In genomic region chr2:160533482-160533881, GRCh38 we compare ENCODE assay signal across 26 cellular contexts. TPM values are rescaled to one million over a fixed set of nuclear protein-coding genes. Genes with fewer than 3 reads are reported as not detected.
A peak's percentile ranks its signal among the peaks of the same experiment; 100 is the strongest.
DNase-seq lines count a peak whose midpoint lies in the region; ATAC-seq and TF ChIP-seq lines count a peak whose summit lies in the region.
"Had no signal": no experiment of that assay in that cellular context is flagged by ENCODE, and none has a peak within 500 bp of the region (broad histone marks: within the 10 kb centered on the region; RNA-seq: fewer than 3 reads in every experiment).

No MANE protein-coding gene starts in this region.

- intact Hi-C loops in PC-9 (cut with micrococcal nuclease; ENCODE audit: unreplicated experiment) (no loop called here), left ventricle myocardium superior (cut with micrococcal nuclease) (no loop called here), uterus (cut with DNase I; ENCODE audit: low total_unique reads) (no loop called here)

- H3K9me2 ChIP-seq in PC-9 (ENCODE audit: insufficient read depth), result no peaks in the 10 kb centered on the region

- H3K9me3 ChIP-seq in PC-9 (ENCODE audit: insufficient read depth, low read depth), result no peaks in the 10 kb centered on the region
- no peaks in the 10 kb centered on the region for H3K9me3 ChIP-seq in parathyroid adenoma (ENCODE audit: control insufficient read depth, low read length)
- H3K9me3 ChIP-seq in uterus, result no peaks in the 10 kb centered on the region
- H3K9me3 ChIP-seq: tibial artery had no signal

- H3K4me3 ChIP-seq in PC-9 (no peak overlapping the region), parathyroid adenoma (ENCODE audit: low read depth, low read length) (no peak overlapping the region), uterus (no peak overlapping the region)
- H3K4me3 ChIP-seq: tibial artery had no signal

- no peak for TF ChIP-seq POLR2A in uterus (IDR thresholded peaks at IDR 0.05)

- H3K79me2 ChIP-seq in PC-9 (ENCODE audit: low read depth), result no peaks in the 10 kb centered on the region
- H3K79me2 ChIP-seq in parathyroid adenoma, result no peaks in the 10 kb centered on the region

- H3K4me1 ChIP-seq in PC-9 (replicated peaks; ENCODE audit: insufficient read depth), result peaks cover 5% of the 10 kb centered on the region; the same call in 1 of the 2 replicates
- peaks cover 18% of the 10 kb centered on the region for H3K4me1 ChIP-seq in parathyroid adenoma
- H3K4me1 ChIP-seq in uterus, result no peaks in the 10 kb centered on the region

- DNase-seq in EH (ENCODE audit: low read depth) (peak; percentile 65), PC-9 (no peak), left ventricle myocardium superior (no peak), NCI-H524 treated with DMSO at 0.1 percent for 48 hours (lab: John Stamatoyannopoulos, UW) (no peak), uterus (no peak)
- DNase-seq: activated CD4-positive, alpha-beta T cell treated with anti-CD3 and anti-CD28 coated beads for 4 hours; activated CD8-positive, alpha-beta memory T cell treated with anti-CD3 and anti-CD28 coated beads for 24 hours; activated gamma-delta T cell; activated T-cell treated with anti-CD3 and anti-CD28 coated beads, Interleukin-2, amount 50 U/mL, for 1 hour; CD4-positive, CD25-positive, alpha-beta regulatory T cell; cerebellar nuclear complex; EL; head of caudate nucleus; NCI-H1436; NCI-H510A treated with DMSO at 0.1 percent for 48 hours; posterior cingulate gyrus; RPMI8226; small intestine; stimulated activated CD4-positive, alpha-beta T cell treated with anti-CD3 and anti-CD28 coated beads, Interleukin-4, amount 100 ng/mL, for 1 hour; stimulated activated naive CD4-positive, alpha-beta T cell treated with Interleukin-2 at 50 U/mL for 16 hours; tibial artery had no signal

- no TSS peak for BruUV-seq in PC-9 (replicated peaks; lab: Mats Ljungman, UMichigan)

- CTCF ChIA-PET in PC-9 (lab: Charles Lee), result no interaction called here

- H4K20me1 ChIP-seq in PC-9 (ENCODE audit: insufficient read depth), result no peaks in the 10 kb centered on the region

- POLR2A ChIA-PET in PC-9 (lab: Charles Lee; ENCODE audit: unreplicated experiment), result no interaction called here

- ATAC-seq in left ventricle myocardium superior (peak; percentile 85), HG03039 (IDR thresholded peaks at IDR 0.05; ENCODE audit: unreplicated experiment) (no peak), HG02623 (IDR thresholded peaks at IDR 0.05; ENCODE audit: unreplicated experiment) (no peak)
- ATAC-seq: left lobe of liver had no signal

- no peak overlapping the region for H3K4me2 ChIP-seq in PC-9
- H3K4me2 ChIP-seq in parathyroid adenoma (ENCODE audit: low read length), result no peak overlapping the region
- H3K4me2 ChIP-seq: KMS-11 had no signal

- H3K27me3 ChIP-seq in PC-9 (ENCODE audit: insufficient read depth, low read depth) (no peaks in the 10 kb centered on the region), parathyroid adenoma (ENCODE audit: control insufficient read depth, insufficient read depth, low read length) (no peaks in the 10 kb centered on the region), uterus (no peaks in the 10 kb centered on the region)
- H3K27me3 ChIP-seq: tibial artery had no signal

- no peak overlapping the region for H3K9ac ChIP-seq in parathyroid adenoma
- H3K9ac ChIP-seq: KMS-11 had no signal

- H3F3A ChIP-seq in PC-9 (ENCODE audit: insufficient read depth, low read depth), result no peaks in the 10 kb centered on the region

- TF ChIP-seq CTCF in PC-9 (conservative IDR thresholded peaks at IDR 0.05) (no peak), parathyroid adenoma (IDR thresholded peaks at IDR 0.05) (no peak), uterus (IDR thresholded peaks at IDR 0.05) (no peak)

- no peaks in the 10 kb centered on the region for H3K36me3 ChIP-seq in PC-9 (ENCODE audit: low read depth)
- H3K36me3 ChIP-seq in parathyroid adenoma (ENCODE audit: control insufficient read depth, insufficient read depth, low read length), result no peaks in the 10 kb centered on the region
- no peaks in the 10 kb centered on the region for H3K36me3 ChIP-seq in uterus
- H3K36me3 ChIP-seq: tibial artery had no signal

- H2AFZ ChIP-seq in PC-9 (peak overlapping the region; percentile 23; the same call in 1 of the 2 replicates), parathyroid adenoma (peak overlapping the region; percentile 72)

- H3K27ac ChIP-seq in PC-9, result no peak overlapping the region
- H3K27ac ChIP-seq in parathyroid adenoma, result no peak overlapping the region
- no peak overlapping the region for H3K27ac ChIP-seq in uterus
- H3K27ac ChIP-seq: KMS-11 had no signal

RNA-seq across cellular contexts. Expression of gene RBMS1, which starts 39.9 kb away (rescaled TPM):
- total RNA-seq in PC-9 (2021), result 50.7 and 65.1 TPM in 2 replicates
- total RNA-seq in left ventricle myocardium superior, result 60.8 TPM
- total RNA-seq in uterus, result 100 to 1,000 TPM in 2 of 4 donors, 10 to 100 TPM in 2; 30.5 to 149 (median 88.9) TPM
